ENCODE assay signal across 26 cellular contexts in genomic region chr12:2605301-2605700, GRCh38.
"Had no signal": no experiment of that assay in that cellular context is flagged by ENCODE, and none has a peak within 500 bp of the region (broad histone marks: within the 10 kb centered on the region; RNA-seq: fewer than 3 reads in every experiment).

No MANE protein-coding gene starts in this region.

- DNase-seq: effector CD8-positive, alpha-beta T cell; effector memory CD8-positive, alpha-beta T cell; endodermal cell; erythroblast; esophagus squamous epithelium; foreskin fibroblast; foreskin melanocyte; gastrocnemius medialis; glutamatergic neuron; head of caudate nucleus; heart right ventricle; hippocampal formation; left cardiac atrium; left ventricle myocardium superior; lower lobe of right lung; mesenchymal stem cell; mucosa of descending colon had no signal

- H3K27ac Mint-ChIP-seq: dendritic cell treated with granulocyte-macrophage colony-stimulating factor and Interleukin-4, amounts not matched to agents 40 ng/mL and 50 ng/mL, for 4 days; effector memory CD8-positive, alpha-beta T cell; endodermal cell; mesothelial cell of epicardium had no signal

- H3K9me3 Mint-ChIP-seq: dendritic cell treated with granulocyte-macrophage colony-stimulating factor and Interleukin-4, amounts not matched to agents 40 ng/mL and 50 ng/mL, for 4 days; effector memory CD8-positive, alpha-beta T cell; endodermal cell; mesothelial cell of epicardium had no signal

- H3K36me3 ChIP-seq: gastrocnemius medialis, left lung, lower lobe of right lung had no signal

- H3K4me3 ChIP-seq: coronary artery, esophagus squamous epithelium, gastrocnemius medialis, heart right ventricle, left lung, lower lobe of right lung, mucosa of descending colon had no signal

- H3K4me1 ChIP-seq: esophagus squamous epithelium, gastrocnemius medialis, heart right ventricle, left lung, lower lobe of right lung had no signal

- H3K4me3 Mint-ChIP-seq: dendritic cell treated with granulocyte-macrophage colony-stimulating factor and Interleukin-4, amounts not matched to agents 40 ng/mL and 50 ng/mL, for 4 days; effector memory CD8-positive, alpha-beta T cell; endodermal cell; mesothelial cell of epicardium had no signal

- H3K27me3 ChIP-seq: esophagus squamous epithelium, gastrocnemius medialis, heart right ventricle had no signal

- H3K9me3 ChIP-seq: esophagus squamous epithelium, gastrocnemius medialis, heart right ventricle, left lung, lower lobe of right lung, mucosa of descending colon had no signal

- H3K4me1 Mint-ChIP-seq: mesothelial cell of epicardium had no signal

- H3K27ac ChIP-seq: coronary artery, epithelial cell of prostate, esophagus squamous epithelium, gastrocnemius medialis, heart right ventricle, left lung, lower lobe of right lung had no signal

- FAIRE-seq: colon, endometrium, islet of Langerhans, keratinocyte had no signal
